ENCODE assay signal across 8 cellular contexts in the genomic region with DNA sequence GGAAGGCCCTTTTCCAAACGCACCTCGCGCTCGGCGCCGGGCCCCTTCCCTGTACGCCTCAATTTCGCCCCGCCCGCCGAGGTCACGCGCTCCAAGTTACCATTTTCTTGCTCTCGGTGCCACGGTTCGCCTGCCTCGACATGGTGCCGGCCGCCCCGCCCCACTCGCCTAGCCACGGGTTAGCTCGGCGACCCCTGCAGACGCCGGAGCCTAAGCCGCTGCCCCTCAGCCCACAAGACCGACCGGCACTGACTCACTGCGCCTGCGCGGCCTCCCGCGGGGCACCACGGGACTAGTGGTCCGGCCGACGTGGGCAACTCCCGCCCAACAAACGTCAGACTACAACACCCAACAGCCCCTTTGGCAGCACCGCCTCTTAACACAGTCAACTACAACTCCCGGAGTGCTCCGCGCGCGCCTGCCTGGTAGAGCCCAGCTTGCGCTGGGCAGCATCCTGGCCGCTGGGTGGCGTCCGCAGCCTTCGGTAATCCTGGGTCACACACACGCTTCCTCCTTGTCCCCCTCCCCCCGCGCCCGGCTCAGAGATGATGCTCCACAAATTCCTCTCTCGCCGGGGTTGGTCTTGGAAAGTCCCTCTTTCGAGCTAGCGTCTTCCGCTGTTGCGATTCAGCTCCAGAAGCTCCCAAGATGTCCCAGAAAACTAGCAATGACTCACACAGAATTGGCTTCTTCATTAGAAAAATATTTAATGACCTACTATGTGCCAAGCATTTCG. TPM values are rescaled to one million over a fixed set of nuclear protein-coding genes. Genes with fewer than 3 reads are reported as not detected.
DNase-seq lines count a peak whose midpoint lies in the region; ATAC-seq and TF ChIP-seq lines count a peak whose summit lies in the region.

TSS of gene TRAPPC3 (minus strand) at position 250 of the 736 bp plus-strand sequence. CDS start at position 142, 108 bp downstream.

- H3K4me2 ChIP-seq in osteoblast (ENCODE audit: insufficient read depth, low read length) = peak within 1 kb of the TSS; percentile 100

- no peaks in the 10 kb centered on the region for H3K9me3 Mint-ChIP-seq in activated naive CD8-positive, alpha-beta T cell (ENCODE audit: low read depth)

- H3K79me2 ChIP-seq in osteoblast (ENCODE audit: insufficient read depth, low read length) = peaks cover 41% of the 10 kb centered on the region

- H4K20me1 ChIP-seq in osteoblast (ENCODE audit: insufficient read depth, low read length) = peaks cover 9% of the 10 kb centered on the region

- H3K4me3 ChIP-seq in GM12865 (ENCODE audit: low read depth, low read length) = peak within 1 kb of the TSS; percentile 72
- peak within 1 kb of the TSS; percentile 96 for H3K4me3 ChIP-seq in osteoblast (ENCODE audit: insufficient read depth, low read length)
- H3K4me3 ChIP-seq in thoracic aorta = peak within 1 kb of the TSS; percentile 79

- peak; percentile 100 for DNase-seq in GM12865 (ENCODE audit: low read depth)
- DNase-seq in NCI-H1105 (lab: John Stamatoyannopoulos, UW) = peak; percentile 99
- peak; percentile 100 for DNase-seq in SKM-1 treated with dmso at 0.1 percent for 144 hours (lab: John Stamatoyannopoulos, UW; ENCODE audit: unreplicated experiment)
- DNase-seq in glomerular visceral epithelial cell (ENCODE audit: extremely low spot score) = peak; percentile 100
- peak; percentile 99 for DNase-seq in osteoblast (ENCODE audit: insufficient read length, low spot score, missing footprints)
- DNase-seq in thoracic aorta (ENCODE audit: low spot score) = peak; percentile 100

- H3K27me3 Mint-ChIP-seq in activated naive CD8-positive, alpha-beta T cell = no peaks in the 10 kb centered on the region

- H3K27ac ChIP-seq in osteoblast (ENCODE audit: low read depth, low read length) = peak within 1 kb of the TSS; percentile 91
- peak within 1 kb of the TSS; percentile 96 to 97 for H3K27ac ChIP-seq in thoracic aorta

- TF ChIP-seq CTCF in GM12865 (IDR thresholded peaks at IDR 0.05; ENCODE audit: insufficient read depth, low read depth, low read length, missing control alignments) = peak; percentile 99
- TF ChIP-seq CTCF in osteoblast (IDR thresholded peaks at IDR 0.05; ENCODE audit: extremely low read depth, low read depth, low read length) = peak; percentile 99
- TF ChIP-seq CTCF in thoracic aorta (IDR thresholded peaks at IDR 0.05) = peak; percentile 85

- peaks cover 65% of the 10 kb centered on the region for H3K4me1 Mint-ChIP-seq in activated naive CD8-positive, alpha-beta T cell (ENCODE audit: low read depth)

- no peaks in the 10 kb centered on the region for H3K36me3 Mint-ChIP-seq in activated naive CD8-positive, alpha-beta T cell

- H3K27ac Mint-ChIP-seq in activated naive CD8-positive, alpha-beta T cell = peak within 1 kb of the TSS; percentile 94

- H3K27me3 ChIP-seq in osteoblast (ENCODE audit: insufficient read depth, low read length) (no peaks in the 10 kb centered on the region), thoracic aorta (replicated peaks; ENCODE audit: insufficient read depth) (no peaks in the 10 kb centered on the region)

- peak; percentile 91 for ATAC-seq in HG02642 (IDR thresholded peaks at IDR 0.05; ENCODE audit: poor library complexity, unreplicated experiment)
- peak; percentile 74 for ATAC-seq in thoracic aorta (ENCODE audit: insufficient number of reproducible peaks, low FRiP score, low read depth)

- peak within 1 kb of the TSS; percentile 98 for H3K4me3 Mint-ChIP-seq in activated naive CD8-positive, alpha-beta T cell

- H3K36me3 ChIP-seq in osteoblast (ENCODE audit: insufficient read depth, low read length) (no peaks in the 10 kb centered on the region), thoracic aorta (no peaks in the 10 kb centered on the region)

- H3K4me1 ChIP-seq in osteoblast (ENCODE audit: insufficient read depth, low read length) (peaks cover 40% of the 10 kb centered on the region), thoracic aorta (ENCODE audit: control insufficient read depth in 1 of 2, low read depth in 2 of 2) (peaks cover 33 to 50% of the 10 kb centered on the region in 2 donors)

- H3K9me3 ChIP-seq in osteoblast (ENCODE audit: low read depth, low read length) (no peaks in the 10 kb centered on the region), thoracic aorta (no peaks in the 10 kb centered on the region)

- H2AFZ ChIP-seq in osteoblast (ENCODE audit: low read length) = peak within 1 kb of the TSS; percentile 89

RNA-seq across cellular contexts. Expression of gene TRAPPC3, which starts in this region (rescaled TPM):
- total RNA-seq in osteoblast (93.4 and 111 TPM in 2 replicates), thoracic aorta (10 to 100 TPM; 78.5 to 92.3 TPM)

Comparison
In these comparisons a context has a peak if more than half of its experiments do, and no peak if none do; other contexts are left out.
1. Peak in every context shown above with its lines: DNase-seq, ATAC-seq, H3K4me3 ChIP-seq and H3K27ac ChIP-seq.